1 cellular context compared by ENCODE assay signal in genomic region chr16:53175118-53175517, GRCh38.
TF ChIP-seq lines count a peak whose summit lies in the region.

No MANE protein-coding gene starts in this region.

TF ChIP-seq in endothelial cell of umbilical vein, 7 proteins besides CTCF, POLR2A, EP300 and RAD21:
- TF ChIP-seq JUN (IDR thresholded peaks at IDR 0.05; ENCODE audit: borderline replicate concordance, insufficient read depth, insufficient read length, low read depth) (no peak), POLR2AphosphoS5 (IDR thresholded peaks at IDR 0.05; ENCODE audit: insufficient read depth, low read depth, low read length) (no peak), FOS (IDR thresholded peaks at IDR 0.05; ENCODE audit: borderline replicate concordance, insufficient read depth, low read length) (no peak), EZH2 (IDR thresholded peaks at IDR 0.05; ENCODE audit: borderline replicate concordance, low read depth, low read length, severe bottlenecking) (no peak), MAX (IDR thresholded peaks at IDR 0.05; ENCODE audit: insufficient read depth, insufficient read length) (no peak), GATA2 (IDR thresholded peaks at IDR 0.05; ENCODE audit: insufficient read depth, insufficient read length, low read depth, low read length) (no peak), MYC (IDR thresholded peaks at IDR 0.05; ENCODE audit: low read depth, low read length) (no peak)
